Comparison of ENCODE assay signal across 13 cellular contexts in genomic region chr10:119190353-119190752, GRCh38. TPM values are rescaled to one million over a fixed set of nuclear protein-coding genes. Genes with fewer than 3 reads are reported as not detected.
DNase-seq lines count a peak whose midpoint lies in the region; ATAC-seq and TF ChIP-seq lines count a peak whose summit lies in the region.
"Had no signal": no experiment of that assay in that cellular context is flagged by ENCODE, and none has a peak within 500 bp of the region (broad histone marks: within the 10 kb centered on the region; RNA-seq: fewer than 3 reads in every experiment).

No MANE protein-coding gene starts in this region.

- H3K4me1 Mint-ChIP-seq in activated CD4-positive, alpha-beta T cell treated with anti-CD3 and anti-CD28 coated beads, Interleukin-2, amount 10 ng/mL, durations not matched to agents 24 days and 14 days: peaks cover 25% of the 10 kb centered on the region
- peaks cover 9 to 41% (median 12%) of the 10 kb centered on the region in 7 donors for H3K4me1 Mint-ChIP-seq in naive thymus-derived CD4-positive, alpha-beta T cell

- no peak overlapping the region for H3K4me3 ChIP-seq in SK-N-SH (ENCODE audit: low read depth in 2 of 2, low read length in 1 of 2)
- H3K4me3 ChIP-seq in fibroblast of the aortic adventitia (ENCODE audit: low read depth, low read length): no peak overlapping the region
- H3K4me3 ChIP-seq in transverse colon: no peak overlapping the region
- no peak overlapping the region for H3K4me3 ChIP-seq in naive thymus-derived CD4-positive, alpha-beta T cell (ENCODE audit: low read length)
- H3K4me3 ChIP-seq: heart left ventricle, ovary had no signal

- TF ChIP-seq EP300 in SK-N-SH (IDR thresholded peaks at IDR 0.05; ENCODE audit: borderline replicate concordance in 1 of 2, low read depth in 1 of 2, low read length in 1 of 2) (peak in 1 of 2 experiments; percentile 44; a peak in 1 of 4 replicates), transverse colon (IDR thresholded peaks at IDR 0.05; ENCODE audit: low read depth) (no peak)

- no peak for TF ChIP-seq POLR2A in transverse colon (IDR thresholded peaks at IDR 0.05)

- no peaks in the 10 kb centered on the region for H3K9me2 ChIP-seq in SK-N-SH

- H3K4me3 Mint-ChIP-seq in activated CD4-positive, alpha-beta T cell treated with anti-CD3 and anti-CD28 coated beads, Interleukin-2, amount 10 ng/mL, durations not matched to agents 24 days and 14 days: peak overlapping the region; percentile 51
- peak overlapping the region in 2 of 10 donors; percentile 30 to 31 for H3K4me3 Mint-ChIP-seq in naive thymus-derived CD4-positive, alpha-beta T cell
- H3K4me3 Mint-ChIP-seq: activated naive CD8-positive, alpha-beta T cell treated with anti-CD3 and anti-CD28 coated beads for 36 hours had no signal

- TF ChIP-seq RAD21 in SK-N-SH (IDR thresholded peaks at IDR 0.05; ENCODE audit: low read length): no peak

- no peak overlapping the region for H2AFZ ChIP-seq in SK-N-SH (ENCODE audit: low read depth)

- no peaks in the 10 kb centered on the region for H3K9me3 ChIP-seq in SK-N-SH
- no peaks in the 10 kb centered on the region for H3K9me3 ChIP-seq in transverse colon
- no peaks in the 10 kb centered on the region for H3K9me3 ChIP-seq in naive thymus-derived CD4-positive, alpha-beta T cell (ENCODE audit: control insufficient read depth in 2 of 3, low read length in 3 of 3)
- H3K9me3 ChIP-seq: heart left ventricle, ovary had no signal

- H3K9me3 Mint-ChIP-seq in activated CD4-positive, alpha-beta T cell treated with anti-CD3 and anti-CD28 coated beads, Interleukin-2, amount 10 ng/mL, durations not matched to agents 24 days and 14 days: no peaks in the 10 kb centered on the region
- peaks cover 0 to 2% (median 0%) of the 10 kb centered on the region in 11 donors for H3K9me3 Mint-ChIP-seq in naive thymus-derived CD4-positive, alpha-beta T cell
- H3K9me3 Mint-ChIP-seq: activated naive CD8-positive, alpha-beta T cell treated with anti-CD3 and anti-CD28 coated beads for 36 hours had no signal

- intact Hi-C loops in activated CD4-positive, alpha-beta T cell treated with anti-CD3 and anti-CD28 coated beads, Interleukin-2, amount 10 ng/mL, durations not matched to agents 24 days and 14 days (cut with micrococcal nuclease): no loop called here
- intact Hi-C loops in transverse colon (cut with DNase I; ENCODE audit: low total_unique reads): no loop called here
- intact Hi-C loops in naive thymus-derived CD4-positive, alpha-beta T cell (cut with micrococcal nuclease): loop anchor here in 1 of 2 donors (1.0 kb wide), 1 partner anchor 11 kb away; no protein-coding TSS in a partner anchor

- no peaks in the 10 kb centered on the region for H4K20me1 ChIP-seq in SK-N-SH (ENCODE audit: insufficient read depth)

- no peak overlapping the region for H3K4me2 ChIP-seq in SK-N-SH

- DNase-seq in activated CD4-positive, alpha-beta T cell treated with anti-CD3 and anti-CD28 coated beads, Interleukin-2, amount 10 ng/mL, durations not matched to agents 24 days and 14 days: no peak
- DNase-seq in activated CD4-positive, alpha-beta T cell treated with anti-CD3 and anti-CD28 coated beads, Interleukin-2, amount 50 U/mL, for 4 hours: no peak
- DNase-seq in SK-N-SH (no peak), fibroblast of the aortic adventitia (ENCODE audit: low read depth) (peak; percentile 96), substantia nigra (lab: John Stamatoyannopoulos, UW) (no peak), transverse colon (no peak), SW480 (ENCODE audit: low spot score) (no peak)
- no peak for DNase-seq in naive thymus-derived CD4-positive, alpha-beta T cell
- DNase-seq: heart left ventricle, NCI-H2107, ovary had no signal

- H3K4me1 ChIP-seq in SK-N-SH (ENCODE audit: control insufficient read depth in 1 of 2, insufficient read depth in 2 of 2, low read depth in 1 of 2, low read length in 1 of 2) (peaks cover 0 to 6% of the 10 kb centered on the region in 2 experiments; a peak in 1 of 4 replicates), transverse colon (peaks cover 0 to 6% (median 0%) of the 10 kb centered on the region in 4 donors)
- H3K4me1 ChIP-seq in naive thymus-derived CD4-positive, alpha-beta T cell (ENCODE audit: control insufficient read depth in 2 of 2, insufficient read depth in 2 of 2, low read length in 2 of 2): peaks cover 4 to 6% of the 10 kb centered on the region in 2 donors

- TF ChIP-seq CTCF in SK-N-SH (IDR thresholded peaks at IDR 0.05) (no peak), fibroblast of the aortic adventitia (IDR thresholded peaks at IDR 0.05; ENCODE audit: insufficient read depth, low read length) (no peak), transverse colon (IDR thresholded peaks at IDR 0.05) (no peak)

- no peak for ATAC-seq in naive thymus-derived CD4-positive, alpha-beta T cell

- H3K36me3 ChIP-seq in SK-N-SH (replicated peaks in 1 of 2; ENCODE audit: control insufficient read depth in 1 of 2, insufficient read depth in 2 of 2, low read length in 1 of 2) (no peaks in the 10 kb centered on the region), transverse colon (no peaks in the 10 kb centered on the region)
- no peaks in the 10 kb centered on the region for H3K36me3 ChIP-seq in naive thymus-derived CD4-positive, alpha-beta T cell (ENCODE audit: control insufficient read depth in 2 of 3, insufficient read depth in 3 of 3, low read length in 3 of 3)
- H3K36me3 ChIP-seq: heart left ventricle, ovary had no signal

- POLR2A ChIA-PET in SK-N-SH (lab: Yijun Ruan, JAX): no interaction called here
- POLR2A ChIA-PET in naive thymus-derived CD4-positive, alpha-beta T cell (lab: Charles Lee): interaction anchor here (0.6 to 1.4 kb wide), 3 partner anchors 11 to 25 kb away, joined by 3 to 4 read pairs (median 4); partner anchors contain the start of gene SFXN4

- H3K9ac ChIP-seq in SK-N-SH: no peak overlapping the region

- H3K36me3 Mint-ChIP-seq in activated CD4-positive, alpha-beta T cell treated with anti-CD3 and anti-CD28 coated beads, Interleukin-2, amount 10 ng/mL, durations not matched to agents 24 days and 14 days (ENCODE audit: low read depth): no peaks in the 10 kb centered on the region
- H3K36me3 Mint-ChIP-seq in naive thymus-derived CD4-positive, alpha-beta T cell: no peaks in the 10 kb centered on the region
- H3K36me3 Mint-ChIP-seq: activated naive CD8-positive, alpha-beta T cell treated with anti-CD3 and anti-CD28 coated beads for 36 hours had no signal

- CTCF ChIA-PET in SK-N-SH (lab: Yijun Ruan, JAX): interaction anchor here (0.6 to 3.2 kb wide), 6 partner anchors 9 to 353 kb away, joined by 3 to 41 read pairs (median 6); no protein-coding TSS in a partner anchor
- CTCF ChIA-PET in naive thymus-derived CD4-positive, alpha-beta T cell (lab: Charles Lee): interaction anchor here (0.9 to 3.1 kb wide), 3 partner anchors 9 to 289 kb away, joined by 3 to 22 read pairs (median 4); no protein-coding TSS in a partner anchor

- no peaks in the 10 kb centered on the region for H3K27me3 ChIP-seq in SK-N-SH (ENCODE audit: insufficient read depth)
- H3K27me3 ChIP-seq in transverse colon: no peaks in the 10 kb centered on the region
- no peaks in the 10 kb centered on the region for H3K27me3 ChIP-seq in naive thymus-derived CD4-positive, alpha-beta T cell (ENCODE audit: control insufficient read depth in 2 of 2, insufficient read depth in 2 of 2, low read length in 2 of 2)
- H3K27me3 ChIP-seq: heart left ventricle, ovary had no signal

- peak overlapping the region; percentile 58 for H3K27ac Mint-ChIP-seq in activated CD4-positive, alpha-beta T cell treated with anti-CD3 and anti-CD28 coated beads, Interleukin-2, amount 10 ng/mL, durations not matched to agents 24 days and 14 days
- peak overlapping the region in 2 of 9 donors; percentile 12 to 67 for H3K27ac Mint-ChIP-seq in naive thymus-derived CD4-positive, alpha-beta T cell
- H3K27ac Mint-ChIP-seq: activated naive CD8-positive, alpha-beta T cell treated with anti-CD3 and anti-CD28 coated beads for 36 hours had no signal

- H3K79me2 ChIP-seq in SK-N-SH (ENCODE audit: insufficient read depth): no peaks in the 10 kb centered on the region

- WGBS in SK-N-SH (ENCODE audit: low lambda C conversion rate): 56% methylated on average over 4 of the region's 4 CpGs
- WGBS in transverse colon (ENCODE audit: low coverage in 1 of 2), 2 donors: 78 to 86% methylated on average over 1 to 4 of the region's 4 CpGs

- H3K27ac ChIP-seq in SK-N-SH (ENCODE audit: low read depth in 2 of 2, low read length in 1 of 2): peak overlapping the region in 1 of 2 experiments; percentile 53; a peak in 2 of 4 replicates
- peak overlapping the region; percentile 24 for H3K27ac ChIP-seq in substantia nigra (ENCODE audit: low read depth, low read length, poor library complexity, severe bottlenecking)
- no peak overlapping the region for H3K27ac ChIP-seq in transverse colon
- H3K27ac ChIP-seq in naive thymus-derived CD4-positive, alpha-beta T cell (ENCODE audit: low read depth, low read length): no peak overlapping the region
- H3K27ac ChIP-seq: heart left ventricle, ovary, VCaP had no signal

- no peaks in the 10 kb centered on the region for H3K27me3 Mint-ChIP-seq in activated CD4-positive, alpha-beta T cell treated with anti-CD3 and anti-CD28 coated beads, Interleukin-2, amount 10 ng/mL, durations not matched to agents 24 days and 14 days
- no peaks in the 10 kb centered on the region for H3K27me3 Mint-ChIP-seq in naive thymus-derived CD4-positive, alpha-beta T cell
- H3K27me3 Mint-ChIP-seq: activated naive CD8-positive, alpha-beta T cell treated with anti-CD3 and anti-CD28 coated beads for 36 hours had no signal

- in situ Hi-C loops in transverse colon (cut with MboI; ENCODE audit: low pct_ligation_motif_present in 1 of 4, low pct_unique_long_range_greater_than_20kb in 1 of 4, low sequenced_read_pairs in 3 of 4): loop anchor here in 3 of 4 donors (10.0 kb wide), 1 partner anchor 224 kb away; no protein-coding TSS in a partner anchor

- H3F3A ChIP-seq in SK-N-SH (replicated peaks; ENCODE audit: insufficient read depth): peaks cover 6% of the 10 kb centered on the region

RNA-seq across cellular contexts. Expression of gene PRDX3, which starts 11.7 kb away (rescaled TPM):
- total RNA-seq in activated CD4-positive, alpha-beta T cell treated with anti-CD3 and anti-CD28 coated beads, Interleukin-2, amount 10 ng/mL, durations not matched to agents 24 days and 14 days: 179 and 180 TPM in 2 replicates
- polyA plus RNA-seq in SK-N-SH (2012; rRNA removed): 193 and 278 TPM in 2 replicates
- 306 and 319 TPM in 2 replicates for polyA plus RNA-seq in SK-N-SH (2012; cell fraction: cytosol; rRNA removed)
- 64.2 and 128 TPM in 2 replicates for polyA plus RNA-seq in SK-N-SH (2012; cell fraction: nucleus; rRNA removed)
- total RNA-seq in fibroblast of the aortic adventitia (ENCODE audit: low replicate concordance) (67.0 and 189 TPM in 2 replicates), transverse colon (100 to 1,000 TPM in 2 of 4 donors, 10 to 100 TPM in 2; 24.7 to 141 (median 78.9) TPM)
- total RNA-seq in naive thymus-derived CD4-positive, alpha-beta T cell: 100 to 1,000 TPM in 1 of 5 experiments, 10 to 100 TPM in 4; 11.7 to 120 (median 35.4) TPM
- polyA plus RNA-seq in naive thymus-derived CD4-positive, alpha-beta T cell: 10 to 100 TPM; 70.7 to 87.5 TPM

RNA-seq across cellular contexts. Expression of gene GRK5, which starts 17.0 kb away (rescaled TPM):
- 25.6 and 27.3 TPM in 2 replicates for total RNA-seq in activated CD4-positive, alpha-beta T cell treated with anti-CD3 and anti-CD28 coated beads, Interleukin-2, amount 10 ng/mL, durations not matched to agents 24 days and 14 days
- polyA plus RNA-seq in SK-N-SH (2012; rRNA removed): 9.5 and 12.1 TPM in 2 replicates
- polyA plus RNA-seq in SK-N-SH (2012; cell fraction: cytosol; rRNA removed): 8.9 and 11.6 TPM in 2 replicates
- polyA plus RNA-seq in SK-N-SH (2012; cell fraction: nucleus; rRNA removed): 10.3 and 10.8 TPM in 2 replicates
- total RNA-seq in fibroblast of the aortic adventitia (ENCODE audit: low replicate concordance): 7.0 and 20.5 TPM in 2 replicates
- 100 to 1,000 TPM in 1 of 4 donors, 10 to 100 TPM in 1, 1 to 10 TPM in 2; 6.0 to 111 (median 9.5) TPM for total RNA-seq in transverse colon
- total RNA-seq in naive thymus-derived CD4-positive, alpha-beta T cell: 10 to 100 TPM; 20.3 to 45.2 (median 34.2) TPM
- polyA plus RNA-seq in naive thymus-derived CD4-positive, alpha-beta T cell: 10 to 100 TPM; 16.4 to 30.3 TPM

RNA-seq across cellular contexts. Expression of gene SFXN4, which starts 24.8 kb away (rescaled TPM):
- total RNA-seq in activated CD4-positive, alpha-beta T cell treated with anti-CD3 and anti-CD28 coated beads, Interleukin-2, amount 10 ng/mL, durations not matched to agents 24 days and 14 days: 58.1 and 63.0 TPM in 2 replicates
- polyA plus RNA-seq in SK-N-SH (2012; rRNA removed): 24.2 and 32.0 TPM in 2 replicates
- polyA plus RNA-seq in SK-N-SH (2012; cell fraction: cytosol; rRNA removed): 23.0 and 33.1 TPM in 2 replicates
- polyA plus RNA-seq in SK-N-SH (2012; cell fraction: nucleus; rRNA removed): 67.8 and 86.1 TPM in 2 replicates
- total RNA-seq in fibroblast of the aortic adventitia (ENCODE audit: low replicate concordance) (4.7 and 25.6 TPM in 2 replicates), transverse colon (10 to 100 TPM; 15.0 to 61.3 (median 27.7) TPM)
- total RNA-seq in naive thymus-derived CD4-positive, alpha-beta T cell: 10 to 100 TPM; 11.8 to 28.1 (median 23.1) TPM
- 10 to 100 TPM; 19.1 to 27.1 TPM for polyA plus RNA-seq in naive thymus-derived CD4-positive, alpha-beta T cell
